Comparison of ENCODE assay signal across 8 cellular contexts in the genomic region with DNA sequence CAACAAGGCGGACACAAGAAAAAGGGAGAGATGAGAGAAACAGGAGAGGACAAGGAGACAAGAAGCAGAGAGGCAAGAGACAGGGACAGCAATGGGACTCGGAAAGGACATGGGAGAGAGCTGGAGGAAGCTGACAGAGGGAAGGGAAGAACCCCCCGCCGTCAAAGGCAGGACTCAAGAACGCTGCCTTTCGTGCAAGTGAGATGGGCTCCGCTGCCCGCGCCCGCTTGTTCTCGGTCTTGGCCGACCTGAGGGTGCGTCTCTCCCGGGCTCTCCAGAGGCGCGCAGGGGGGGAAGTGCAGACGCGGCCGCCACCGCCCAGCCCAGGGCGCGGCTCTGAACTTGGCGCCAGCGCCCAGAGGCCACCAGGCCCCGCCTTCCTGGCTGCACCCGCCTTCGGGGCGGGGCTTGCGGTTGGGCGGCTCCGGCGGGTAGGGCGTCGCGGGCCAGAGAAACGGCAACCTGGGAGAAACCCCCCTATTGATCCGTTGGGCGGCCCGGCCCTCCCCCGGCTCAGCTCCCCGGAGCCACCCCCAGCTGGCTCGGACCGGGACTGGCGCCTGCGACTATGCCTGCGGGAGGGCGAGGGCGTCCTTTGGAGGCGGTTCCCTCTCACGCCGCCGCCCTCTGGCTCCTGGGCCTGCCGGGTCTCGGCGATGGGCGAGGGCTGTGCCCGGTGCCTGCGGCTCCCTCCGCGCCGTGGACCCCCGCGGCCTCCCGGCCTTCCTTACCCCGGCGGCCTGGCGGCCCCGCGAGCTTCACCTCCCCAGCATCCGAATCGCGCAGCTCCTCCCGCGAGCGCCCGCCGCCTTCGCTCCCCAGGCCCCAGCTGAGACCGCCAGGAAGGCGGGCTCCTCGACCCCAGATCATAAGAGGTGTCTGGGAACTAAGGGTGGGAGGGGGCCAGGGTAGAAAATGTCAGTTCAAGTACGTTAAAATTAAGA. TPM values are rescaled to one million over a fixed set of nuclear protein-coding genes. Genes with fewer than 3 reads are reported as not detected.
DNase-seq lines count a peak whose midpoint lies in the region; ATAC-seq and TF ChIP-seq lines count a peak whose summit lies in the region.

No MANE protein-coding gene starts in this region.

- RAD21 ChIA-PET in HCT116 (lab: Charles Lee; ENCODE audit: low non-redundant PET in 1 of 2, low total read pairs in 2 of 2, uncharacterized antibody in 2 of 2, unreplicated experiment in 2 of 2) = no interaction called here

- H3K4me3 ChIP-seq in GM06990 (replicated peaks; ENCODE audit: low read depth, low read length) = peak overlapping the region; percentile 65
- H3K4me3 ChIP-seq in HCT116 (replicated peaks in 1 of 2; ENCODE audit: low read depth in 1 of 2, low read length in 2 of 2) = peak overlapping the region; percentile 42 to 60
- H3K4me3 ChIP-seq in MG63 = peak overlapping the region; percentile 51
- H3K4me3 ChIP-seq in right cardiac atrium (ENCODE audit: low read length) = peak overlapping the region; percentile 58
- H3K4me3 ChIP-seq in rectal smooth muscle tissue (ENCODE audit: low read length) = peak overlapping the region; percentile 73
- H3K4me3 ChIP-seq in aorta (ENCODE audit: low read length in 2 of 2) = peak overlapping the region; percentile 55 to 69

- H3K9ac ChIP-seq in HCT116 (ENCODE audit: low read length) (peak overlapping the region; percentile 46), rectal smooth muscle tissue (ENCODE audit: low read length) (peak overlapping the region; percentile 62)

- WGBS in right cardiac atrium = 2% methylated on average over 82 of the region's 82 CpGs
- WGBS in aorta, 2 donors = 2% methylated on average over 66 to 82 of the region's 82 CpGs

- intact Hi-C loops in HCT116 (cut with micrococcal nuclease) (no loop called here), right cardiac atrium (cut with DNase I) (loop anchor here in 3 of 4 donors (5.0 to 10.0 kb wide), 3 partner anchors 177 to 1098 kb away; a partner anchor contains a TSS), aorta (cut with DNase I) (no loop called here)

- no peaks in the 10 kb centered on the region for H3K9me3 ChIP-seq in HCT116 (ENCODE audit: control insufficient read depth in 1 of 2, insufficient read depth in 1 of 2, low read depth in 1 of 2, low read length in 2 of 2)
- no peaks in the 10 kb centered on the region for H3K9me3 ChIP-seq in MG63
- no peaks in the 10 kb centered on the region for H3K9me3 ChIP-seq in right cardiac atrium (ENCODE audit: control insufficient read depth, low read length)
- no peaks in the 10 kb centered on the region for H3K9me3 ChIP-seq in aorta (ENCODE audit: control insufficient read depth, low read length)

- peaks cover 13 to 29% (median 17%) of the 10 kb centered on the region in 3 donors for H3K4me1 Mint-ChIP-seq in T-cell

- BruUV-seq in HCT116 (replicated peaks; lab: Mats Ljungman, UMichigan) = no TSS peak

- H3K79me2 ChIP-seq in HCT116 (ENCODE audit: insufficient read depth, low read length) = no peaks in the 10 kb centered on the region

- ATAC-seq in HCT116 = peak; percentile 88
- ATAC-seq in T-cell (replicated peaks in 1 of 4) = peak; percentile 81 to 82 (median 81)
- peak; percentile 95 to 96 for ATAC-seq in right cardiac atrium
- peak; percentile 95 for ATAC-seq in aorta (ENCODE audit: low FRiP score)

- peak overlapping the region; percentile 37 to 63 for H3K27ac Mint-ChIP-seq in T-cell

- H4K20me1 ChIP-seq in HCT116 (ENCODE audit: insufficient read depth) = no peaks in the 10 kb centered on the region

- TF ChIP-seq RAD21 in HCT116 (IDR thresholded peaks at IDR 0.05; ENCODE audit: low read depth) = no peak

- TF ChIP-seq POLR2A in HCT116 (IDR thresholded peaks at IDR 0.05; ENCODE audit: borderline replicate concordance, extremely low read depth, insufficient read depth, insufficient read length) = peak; percentile 27

- TF ChIP-seq CTCF in GM06990 (IDR thresholded peaks at IDR 0.05; ENCODE audit: insufficient read depth, low read length, poor library complexity, severe bottlenecking) (no peak), HCT116 (IDR thresholded peaks at IDR 0.05 in 2 of 3, conservative IDR thresholded peaks at IDR 0.05 in 1 of 3; ENCODE audit: borderline replicate concordance in 1 of 3, insufficient read depth in 1 of 3, low read depth in 2 of 3, low read length in 2 of 3) (no peak)

- no peaks in the 10 kb centered on the region for H3K36me3 Mint-ChIP-seq in T-cell

- H3K4me1 ChIP-seq in HCT116 (ENCODE audit: control insufficient read depth in 1 of 2, insufficient read depth in 2 of 2, low read length in 2 of 2) (peaks cover 14 to 16% of the 10 kb centered on the region in 2 experiments; a peak in 3 of 4 replicates), right cardiac atrium (ENCODE audit: control insufficient read depth, insufficient read depth, low read length) (peaks cover 2% of the 10 kb centered on the region), rectal smooth muscle tissue (ENCODE audit: control insufficient read depth, insufficient read depth, low read length) (no peaks in the 10 kb centered on the region), aorta (ENCODE audit: control insufficient read depth in 1 of 2, insufficient read depth in 2 of 2, low read length in 2 of 2) (no peaks in the 10 kb centered on the region)

- H3K27me3 ChIP-seq in GM06990 (replicated peaks; ENCODE audit: control insufficient read depth, insufficient read depth, low read length) = no peaks in the 10 kb centered on the region; the same call in 1 of the 2 replicates
- no peaks in the 10 kb centered on the region for H3K27me3 ChIP-seq in HCT116 (ENCODE audit: insufficient read depth, low read length)
- no peaks in the 10 kb centered on the region for H3K27me3 ChIP-seq in MG63
- no peaks in the 10 kb centered on the region for H3K27me3 ChIP-seq in right cardiac atrium (ENCODE audit: control insufficient read depth, insufficient read depth)
- no peaks in the 10 kb centered on the region for H3K27me3 ChIP-seq in rectal smooth muscle tissue (ENCODE audit: control insufficient read depth, insufficient read depth, low read length)
- no peaks in the 10 kb centered on the region for H3K27me3 ChIP-seq in aorta (ENCODE audit: control insufficient read depth in 1 of 2, insufficient read depth in 2 of 2, low read length in 1 of 2)

- no peaks in the 10 kb centered on the region for H3K9me3 Mint-ChIP-seq in T-cell

- DNase-seq in GM06990 (ENCODE audit: extremely low read depth, insufficient read length) (peak; percentile 78), HCT116 (ENCODE audit: low read depth, low spot score) (peak; percentile 26), MG63 (peak; percentile 86), T-cell (peak in 32 of 34 experiments; percentile 21 to 76 (median 50)), amygdala (lab: John Stamatoyannopoulos, UW) (peak in 54 of 56 donors; percentile 12 to 92 (median 70)), right cardiac atrium (peak; percentile 86 to 95 (median 95)), aorta (peak; percentile 86 to 93)

- H3K27ac ChIP-seq in HCT116 (ENCODE audit: low read depth, low read length) = peak overlapping the region; percentile 31; the same call in 1 of the 2 replicates
- peak overlapping the region; percentile 63 for H3K27ac ChIP-seq in right cardiac atrium (ENCODE audit: low read length)
- peak overlapping the region; percentile 66 for H3K27ac ChIP-seq in rectal smooth muscle tissue (ENCODE audit: low read depth, low read length)
- peak overlapping the region in 1 of 2 donors; percentile 37 for H3K27ac ChIP-seq in aorta (ENCODE audit: low read depth in 1 of 2, low read length in 2 of 2)

- no peaks in the 10 kb centered on the region for H3K9me2 ChIP-seq in HCT116 (ENCODE audit: insufficient read depth)

- peak overlapping the region; percentile 85 for H2AFZ ChIP-seq in HCT116 (ENCODE audit: low read depth, low read length, poor library complexity, severe bottlenecking)

- peak overlapping the region; percentile 82 for H3K4me2 ChIP-seq in HCT116 (ENCODE audit: low read length)

- H3K36me3 ChIP-seq in GM06990 (ENCODE audit: control insufficient read depth, insufficient read depth, low read length) = no peaks in the 10 kb centered on the region
- H3K36me3 ChIP-seq in HCT116 (ENCODE audit: control insufficient read depth in 1 of 2, insufficient read depth in 2 of 2, low read length in 2 of 2) = no peaks in the 10 kb centered on the region
- no peaks in the 10 kb centered on the region for H3K36me3 ChIP-seq in MG63
- no peaks in the 10 kb centered on the region for H3K36me3 ChIP-seq in rectal smooth muscle tissue (ENCODE audit: control insufficient read depth, insufficient read depth, low read length)
- no peaks in the 10 kb centered on the region for H3K36me3 ChIP-seq in aorta (ENCODE audit: control insufficient read depth in 1 of 2, insufficient read depth in 2 of 2, low read length in 1 of 2)

- H3K4me3 Mint-ChIP-seq in T-cell = peak overlapping the region; percentile 76 to 84 (median 80)

- POLR2A ChIA-PET in HCT116 (lab: Charles Lee) = no interaction called here
- POLR2A ChIA-PET in T-cell (lab: Charles Lee) = interaction anchor here in 1 of 2 donors (0.7 kb wide), 1 partner anchor 233 kb away, joined by 3 read pairs; no protein-coding TSS in a partner anchor

- peaks cover 0 to 2% of the 10 kb centered on the region in 2 donors for H3K27me3 Mint-ChIP-seq in T-cell

- CTCF ChIA-PET in HCT116 (lab: Charles Lee) (no interaction called here), T-cell (lab: Charles Lee) (interaction anchor here in 1 of 2 donors (0.7 to 1.1 kb wide), 3 partner anchors 28 to 1043 kb away, joined by 3 to 5 read pairs (median 3); no protein-coding TSS in a partner anchor)

TF ChIP-seq in HCT116, 20 proteins besides CTCF, POLR2A, EP300 and RAD21:
- TF ChIP-seq CBX3 (IDR thresholded peaks at IDR 0.05; ENCODE audit: low read depth) (no peak), ZFX (IDR thresholded peaks at IDR 0.05) (peak; percentile 71), EZH2 (IDR thresholded peaks at IDR 0.05) (no peak), SRF (IDR thresholded peaks at IDR 0.05; ENCODE audit: low read depth) (no peak), POLR2AphosphoS5 (IDR thresholded peaks at IDR 0.05; ENCODE audit: low read depth, low read length) (peak; percentile 74), ZNF274 (IDR thresholded peaks at IDR 0.05; ENCODE audit: low read depth, low read length) (no peak), SIN3A (IDR thresholded peaks at IDR 0.05; ENCODE audit: low read depth) (0 out of 2 replicates have a peak, but pooled peaks have one; percentile 23)
- TF ChIP-seq, protein P1, sequence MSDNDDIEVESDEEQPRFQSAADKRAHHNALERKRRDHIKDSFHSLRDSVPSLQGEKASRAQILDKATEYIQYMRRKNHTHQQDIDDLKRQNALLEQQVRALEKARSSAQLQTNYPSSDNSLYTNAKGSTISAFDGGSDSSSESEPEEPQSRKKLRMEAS (IDR thresholded peaks at IDR 0.05) = peak; percentile 10; the same call in 1 of the 2 replicates

RNA-seq across cellular contexts. Expression of a gene that starts 2.2 kb away (rescaled TPM):
- not detected for total RNA-seq in HCT116 (2021; ENCODE audit: unreplicated experiment)
- polyA plus RNA-seq in HCT116 (2012) = not detected in 2 replicates
- not detected in 2 replicates for total RNA-seq in MG63 (2014; rRNA removed; shearing (Covaris generic); ENCODE audit: low replicate concordance)
- total RNA-seq in T-cell = 1 to 10 TPM in 1 of 5 donors, under 1 TPM in 1, not detected in 3; 0.69 to 1.0 TPM
- total RNA-seq in right cardiac atrium = under 1 TPM in 1 of 4 donors, not detected in 3; 0.51 TPM
- polyA plus RNA-seq in right cardiac atrium = 0.68 TPM
- total RNA-seq in aorta = under 1 TPM in 1 of 2 donors, not detected in 1; 0.60 TPM
- polyA plus RNA-seq in aorta = not detected

Comparison
In these comparisons a context has a peak if more than half of its experiments do, and no peak if none do; other contexts are left out.
1. DNase-seq: peak in every context shown above with its lines; median percentile 95 in right cardiac atrium; 90 in aorta; 86 in MG63; 78 in GM06990; 70 in amygdala; 50 in T-cell; 26 in HCT116.
2. intact Hi-C loops: an anchor here in right cardiac atrium (5.0 to 10.0 kb wide); none called in HCT116 and aorta.